3 cellular contexts compared by ENCODE assay signal in the genomic region with DNA sequence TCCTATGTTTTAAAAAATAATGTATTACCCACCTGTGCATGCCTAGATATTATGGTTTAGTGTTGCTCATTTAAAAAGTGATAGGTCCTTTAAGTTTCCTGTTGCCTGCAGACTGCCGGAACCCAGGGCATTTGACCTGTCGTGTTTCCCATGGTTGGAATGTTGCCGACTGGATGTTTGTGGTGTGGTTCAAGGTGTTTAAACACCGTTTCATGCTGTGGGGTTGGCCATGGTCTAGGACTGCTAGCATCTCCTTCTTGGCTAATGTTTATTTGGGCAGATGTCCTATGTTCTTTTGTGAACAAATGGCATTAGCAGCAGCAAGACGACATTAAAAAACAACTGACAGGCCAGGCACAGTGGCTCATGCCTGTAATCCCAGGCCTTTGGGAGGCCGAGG.
TF ChIP-seq lines count a peak whose summit lies in the region.

No MANE protein-coding gene starts in this region.

TF ChIP-seq in HEK293, 187 proteins besides CTCF, POLR2A, EP300 and RAD21:
- TF ChIP-seq ZNF302 (tag by site-specific recombination; IDR thresholded peaks at IDR 0.05; ENCODE audit: low read depth) (no peak), FEZF1 (tag by site-specific recombination; IDR thresholded peaks at IDR 0.05) (peak; percentile 35; the same call in 1 of the 2 replicates), ZNF132 (tag by site-specific recombination; IDR thresholded peaks at IDR 0.05; ENCODE audit: borderline replicate concordance) (no peak)

TF ChIP-seq in H1, 55 proteins besides CTCF, POLR2A, EP300 and RAD21:
- TF ChIP-seq, protein P1, sequence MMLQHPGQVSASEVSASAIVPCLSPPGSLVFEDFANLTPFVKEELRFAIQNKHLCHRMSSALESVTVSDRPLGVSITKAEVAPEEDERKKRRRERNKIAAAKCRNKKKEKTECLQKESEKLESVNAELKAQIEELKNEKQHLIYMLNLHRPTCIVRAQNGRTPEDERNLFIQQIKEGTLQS (IDR thresholded peaks at IDR 0.05; ENCODE audit: insufficient read depth, low read depth, low read length) = no peak
- TF ChIP-seq, protein P2, sequence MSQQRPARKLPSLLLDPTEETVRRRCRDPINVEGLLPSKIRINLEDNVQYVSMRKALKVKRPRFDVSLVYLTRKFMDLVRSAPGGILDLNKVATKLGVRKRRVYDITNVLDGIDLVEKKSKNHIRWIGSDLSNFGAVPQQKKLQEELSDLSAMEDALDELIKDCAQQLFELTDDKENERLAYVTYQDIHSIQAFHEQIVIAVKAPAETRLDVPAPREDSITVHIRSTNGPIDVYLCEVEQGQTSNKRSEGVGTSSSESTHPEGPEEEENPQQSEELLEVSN (IDR thresholded peaks at IDR 0.05) = no peak
- no peak for TF ChIP-seq SIN3A (conservative IDR thresholded peaks at IDR 0.05 in 1 of 2, IDR thresholded peaks at IDR 0.05 in 1 of 2; ENCODE audit: low read depth in 1 of 2, low read length in 2 of 2)
TF ChIP-seq in H1: peak in this region for 0.

TF ChIP-seq in HepG2, 621 proteins besides CTCF, POLR2A, EP300 and RAD21:
- TF ChIP-seq, protein P3, sequence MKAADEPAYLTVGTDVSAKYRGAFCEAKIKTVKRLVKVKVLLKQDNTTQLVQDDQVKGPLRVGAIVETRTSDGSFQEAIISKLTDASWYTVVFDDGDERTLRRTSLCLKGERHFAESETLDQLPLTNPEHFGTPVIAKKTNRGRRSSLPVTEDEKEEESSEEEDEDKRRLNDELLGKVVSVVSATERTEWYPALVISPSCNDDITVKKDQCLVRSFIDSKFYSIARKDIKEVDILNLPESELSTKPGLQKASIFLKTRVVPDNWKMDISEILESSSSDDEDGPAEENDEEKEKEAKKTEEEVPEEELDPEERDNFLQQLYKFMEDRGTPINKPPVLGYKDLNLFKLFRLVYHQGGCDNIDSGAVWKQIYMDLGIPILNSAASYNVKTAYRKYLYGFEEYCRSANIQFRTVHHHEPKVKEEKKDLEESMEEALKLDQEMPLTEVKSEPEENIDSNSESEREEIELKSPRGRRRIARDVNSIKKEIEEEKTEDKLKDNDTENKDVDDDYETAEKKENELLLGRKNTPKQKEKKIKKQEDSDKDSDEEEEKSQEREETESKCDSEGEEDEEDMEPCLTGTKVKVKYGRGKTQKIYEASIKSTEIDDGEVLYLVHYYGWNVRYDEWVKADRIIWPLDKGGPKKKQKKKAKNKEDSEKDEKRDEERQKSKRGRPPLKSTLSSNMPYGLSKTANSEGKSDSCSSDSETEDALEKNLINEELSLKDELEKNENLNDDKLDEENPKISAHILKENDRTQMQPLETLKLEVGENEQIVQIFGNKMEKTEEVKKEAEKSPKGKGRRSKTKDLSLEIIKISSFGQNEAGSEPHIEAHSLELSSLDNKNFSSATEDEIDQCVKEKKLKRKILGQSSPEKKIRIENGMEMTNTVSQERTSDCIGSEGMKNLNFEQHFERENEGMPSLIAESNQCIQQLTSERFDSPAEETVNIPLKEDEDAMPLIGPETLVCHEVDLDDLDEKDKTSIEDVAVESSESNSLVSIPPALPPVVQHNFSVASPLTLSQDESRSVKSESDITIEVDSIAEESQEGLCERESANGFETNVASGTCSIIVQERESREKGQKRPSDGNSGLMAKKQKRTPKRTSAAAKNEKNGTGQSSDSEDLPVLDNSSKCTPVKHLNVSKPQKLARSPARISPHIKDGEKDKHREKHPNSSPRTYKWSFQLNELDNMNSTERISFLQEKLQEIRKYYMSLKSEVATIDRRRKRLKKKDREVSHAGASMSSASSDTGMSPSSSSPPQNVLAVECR (CRISPR knock-in tag; IDR thresholded peaks at IDR 0.05; ENCODE audit: borderline replicate concordance) = no peak
- no peak for TF ChIP-seq NFKBIZ (CRISPR knock-in tag; IDR thresholded peaks at IDR 0.05)
- no peak for TF ChIP-seq SSRP1 (CRISPR knock-in tag; IDR thresholded peaks at IDR 0.05)
- TF ChIP-seq ZNF101 (CRISPR knock-in tag; IDR thresholded peaks at IDR 0.05; ENCODE audit: borderline replicate concordance, low read depth) = no peak
- TF ChIP-seq, protein P4, sequence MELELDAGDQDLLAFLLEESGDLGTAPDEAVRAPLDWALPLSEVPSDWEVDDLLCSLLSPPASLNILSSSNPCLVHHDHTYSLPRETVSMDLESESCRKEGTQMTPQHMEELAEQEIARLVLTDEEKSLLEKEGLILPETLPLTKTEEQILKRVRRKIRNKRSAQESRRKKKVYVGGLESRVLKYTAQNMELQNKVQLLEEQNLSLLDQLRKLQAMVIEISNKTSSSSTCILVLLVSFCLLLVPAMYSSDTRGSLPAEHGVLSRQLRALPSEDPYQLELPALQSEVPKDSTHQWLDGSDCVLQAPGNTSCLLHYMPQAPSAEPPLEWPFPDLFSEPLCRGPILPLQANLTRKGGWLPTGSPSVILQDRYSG (CRISPR knock-in tag; IDR thresholded peaks at IDR 0.05) = no peak
- TF ChIP-seq ZFYVE20 (CRISPR knock-in tag; IDR thresholded peaks at IDR 0.05; ENCODE audit: borderline replicate concordance, low read depth) = no peak
- TF ChIP-seq ELF3 (CRISPR knock-in tag; IDR thresholded peaks at IDR 0.05) = no peak
